ENCODE assay signal across 16 cellular contexts in genomic region chr6:146944809-146945208, GRCh38.
DNase-seq lines count a peak whose midpoint lies in the region; ATAC-seq, FAIRE-seq and TF ChIP-seq lines count a peak whose summit lies in the region.
"Had no signal": no experiment of that assay in that cellular context is flagged by ENCODE, and none has a peak within 500 bp of the region (broad histone marks: within the 10 kb centered on the region; RNA-seq: fewer than 3 reads in every experiment).

No MANE protein-coding gene starts in this region.

- TF ChIP-seq POLR2A in HepG2 (IDR thresholded peaks at IDR 0.05; ENCODE audit: insufficient read depth in 1 of 2, low read depth in 2 of 2, low read length in 2 of 2) (no peak), right lobe of liver (IDR thresholded peaks at IDR 0.05) (no peak)

- H3K9me3 Mint-ChIP-seq in chondrocyte (ENCODE audit: low read depth) = peaks cover 18% of the 10 kb centered on the region

- H3K4me2 ChIP-seq in HepG2 (ENCODE audit: low read depth, low read length) = no peak overlapping the region
- H3K4me2 ChIP-seq: BLaER1 treated with 17β-estradiol and CSF1 and Interleukin-3, amounts not matched to agents 10 nM and 100 nM had no signal

- H3K36me3 ChIP-seq in HepG2 (replicated peaks in 1 of 2; ENCODE audit: control insufficient read depth in 1 of 2, insufficient read depth in 2 of 2, low read length in 2 of 2) = no peaks in the 10 kb centered on the region
- H3K36me3 ChIP-seq in right lobe of liver = no peaks in the 10 kb centered on the region
- no peaks in the 10 kb centered on the region for H3K36me3 ChIP-seq in tibial artery
- H3K36me3 ChIP-seq: BLaER1 treated with 17β-estradiol and CSF1 and Interleukin-3, amounts not matched to agents 10 nM and 100 nM had no signal

- 35% methylated on average over 2 of the region's 2 CpGs for WGBS in HepG2 (ENCODE audit: low lambda C conversion rate)
- WGBS in right lobe of liver (ENCODE audit: insufficient coverage, low coverage, low lambda C conversion rate, missing lambda C conversion rate) = 79% methylated on average over 2 of the region's 2 CpGs

- POLR2A ChIA-PET in HepG2 (lab: Yijun Ruan, JAX) = no interaction called here

- H3K27ac ChIP-seq in HepG2 (ENCODE audit: extremely low read length, insufficient read depth, low read length) = no peak overlapping the region
- H3K27ac ChIP-seq in right lobe of liver = no peak overlapping the region
- no peak overlapping the region for H3K27ac ChIP-seq in tibial artery
- H3K27ac ChIP-seq: BLaER1 treated with 17β-estradiol and CSF1 and Interleukin-3, amounts not matched to agents 10 nM and 100 nM; GM23248 had no signal

- in situ Hi-C loops in HepG2 (cut with HindIII; ENCODE audit: extremely low pct_ligation_motif_present, low pct_unique_long_range_greater_than_20kb) = no loop called here

- no peak for FAIRE-seq in HepG2 (lab: Jason Lieb, UNC)
- FAIRE-seq: H54 had no signal

- no peak for TF ChIP-seq CTCF in HepG2 (CRISPR knock-in tag; IDR thresholded peaks at IDR 0.05)
- no peak for TF ChIP-seq CTCF in right lobe of liver (IDR thresholded peaks at IDR 0.05)
- peak; percentile 20 for TF ChIP-seq CTCF in chondrocyte (IDR thresholded peaks at IDR 0.05)
- no peak for TF ChIP-seq CTCF in tibial artery (IDR thresholded peaks at IDR 0.05)

- H4K20me1 ChIP-seq in HepG2 (ENCODE audit: insufficient read depth, low read length) = no peaks in the 10 kb centered on the region
- H4K20me1 ChIP-seq: BLaER1 treated with 17β-estradiol and CSF1 and Interleukin-3, amounts not matched to agents 10 nM and 100 nM had no signal

- DNase-seq in HepG2 (ENCODE audit: low spot score) = peak; percentile 38
- DNase-seq in right lobe of liver = no peak
- peak; percentile 48 for DNase-seq in RPMI7951 (ENCODE audit: low read depth)
- no peak for DNase-seq in chondrocyte (ENCODE audit: low spot score)
- no peak for DNase-seq in Ammon's horn (ENCODE audit: low spot score)
- DNase-seq in tibial artery = no peak
- no peak for DNase-seq in stimulated activated CD4-positive, alpha-beta T cell treated with anti-CD3 and anti-CD28 coated beads, Interleukin-2, amount 100 ng/mL, for 24 hours
- DNase-seq: 8988T; AML-193; Calu3; CD4-positive, CD25-positive, alpha-beta regulatory T cell; DMS 273 treated with DMSO at 0.1 percent for 48 hours; GM23248 had no signal

- ATAC-seq in HepG2 (no peak), right lobe of liver (no peak)
- ATAC-seq: HCT116 had no signal

- TF ChIP-seq EP300 in HepG2 (IDR thresholded peaks at IDR 0.05; ENCODE audit: low read depth in 2 of 2, low read length in 2 of 2) (no peak), HepG2 (CRISPR knock-in tag; IDR thresholded peaks at IDR 0.05; ENCODE audit: borderline replicate concordance) (no peak)

- no peak overlapping the region for H3K4me3 Mint-ChIP-seq in chondrocyte (ENCODE audit: unreplicated experiment)
- H3K4me3 Mint-ChIP-seq: CD4-positive, CD25-positive, alpha-beta regulatory T cell had no signal

- no peaks in the 10 kb centered on the region for H3K27me3 Mint-ChIP-seq in chondrocyte (ENCODE audit: low read depth)
- H3K27me3 Mint-ChIP-seq: CD4-positive, CD25-positive, alpha-beta regulatory T cell had no signal

- no peaks in the 10 kb centered on the region for H3K4me1 Mint-ChIP-seq in chondrocyte (ENCODE audit: low read depth)

- H3K4me3 ChIP-seq in HepG2 (replicated peaks in 1 of 3; ENCODE audit: insufficient read depth in 1 of 3, low read depth in 2 of 3, low read length in 3 of 3) = no peak overlapping the region
- no peak overlapping the region for H3K4me3 ChIP-seq in right lobe of liver
- no peak overlapping the region for H3K4me3 ChIP-seq in tibial artery
- H3K4me3 ChIP-seq: BLaER1 treated with 17β-estradiol and CSF1 and Interleukin-3, amounts not matched to agents 10 nM and 100 nM; GM23248 had no signal

- H3K27me3 ChIP-seq in HepG2 (ENCODE audit: control insufficient read depth in 1 of 2, insufficient read depth in 2 of 2, low read length in 2 of 2) (no peaks in the 10 kb centered on the region), right lobe of liver (no peaks in the 10 kb centered on the region), tibial artery (no peaks in the 10 kb centered on the region)
- H3K27me3 ChIP-seq: BLaER1 treated with 17β-estradiol and CSF1 and Interleukin-3, amounts not matched to agents 10 nM and 100 nM had no signal

- TF ChIP-seq RAD21 in HepG2 (CRISPR knock-in tag; IDR thresholded peaks at IDR 0.05) = no peak

- H3K79me2 ChIP-seq in HepG2 (ENCODE audit: insufficient read depth, low read length) = no peaks in the 10 kb centered on the region

- H2AFZ ChIP-seq in HepG2 (ENCODE audit: low read length) = no peak overlapping the region
- H2AFZ ChIP-seq: GM23248 had no signal

- peaks cover 4% of the 10 kb centered on the region for H3K36me3 Mint-ChIP-seq in chondrocyte (ENCODE audit: low read depth)
- H3K36me3 Mint-ChIP-seq: CD4-positive, CD25-positive, alpha-beta regulatory T cell had no signal

- CTCF ChIA-PET in HepG2 (lab: Yijun Ruan, JAX; ENCODE audit: low intra/inter-chr PET ratio, low total read pairs) = no interaction called here

- no peak overlapping the region for H3K27ac Mint-ChIP-seq in chondrocyte (ENCODE audit: unreplicated experiment)
- H3K27ac Mint-ChIP-seq: CD4-positive, CD25-positive, alpha-beta regulatory T cell had no signal

- H3K9ac ChIP-seq in HepG2 (ENCODE audit: insufficient read depth, low read depth, low read length) = no peak overlapping the region
- H3K9ac ChIP-seq: BLaER1 treated with 17β-estradiol and CSF1 and Interleukin-3, amounts not matched to agents 10 nM and 100 nM; GM23248 had no signal

- no peaks in the 10 kb centered on the region for H3K9me3 ChIP-seq in HepG2 (ENCODE audit: low read length)
- no peaks in the 10 kb centered on the region for H3K9me3 ChIP-seq in right lobe of liver
- H3K9me3 ChIP-seq in tibial artery = peaks cover 0 to 9% (median 4%) of the 10 kb centered on the region in 3 donors

- H3K4me1 ChIP-seq in HepG2 (ENCODE audit: insufficient read depth, low read length) (peaks cover 31% of the 10 kb centered on the region), right lobe of liver (no peaks in the 10 kb centered on the region), tibial artery (no peaks in the 10 kb centered on the region)

- intact Hi-C loops in HepG2 (cut with micrococcal nuclease; ENCODE audit: unreplicated experiment) = loop anchor here (1.0 kb wide), 1 partner anchor 257 kb away; no protein-coding TSS in a partner anchor
- intact Hi-C loops in right lobe of liver (cut with DNase I) = no loop called here
- intact Hi-C loops in tibial artery (cut with DNase I; ENCODE audit: low total_unique reads) = no loop called here

- BruUV-seq in HepG2 (replicated peaks; lab: Mats Ljungman, UMichigan) = no TSS peak

TF ChIP-seq in HepG2, 621 proteins besides CTCF, POLR2A, EP300 and RAD21:
- TF ChIP-seq ZNF788 (CRISPR knock-in tag; IDR thresholded peaks at IDR 0.05; ENCODE audit: borderline replicate concordance) (no peak), TBX2 (CRISPR knock-in tag; IDR thresholded peaks at IDR 0.05; ENCODE audit: borderline replicate concordance) (no peak), GATAD2A (CRISPR knock-in tag; IDR thresholded peaks at IDR 0.05) (peak; percentile 33; the same call in 1 of the 2 replicates), HMG20A (CRISPR knock-in tag; IDR thresholded peaks at IDR 0.05; ENCODE audit: borderline replicate concordance) (peak; percentile 29; the same call in 1 of the 2 replicates), RARA (CRISPR knock-in tag; IDR thresholded peaks at IDR 0.05) (0 out of 2 replicates have a peak, but pooled peaks have one; percentile 25), ARID5B (CRISPR knock-in tag; IDR thresholded peaks at IDR 0.05) (peak; percentile 41), BCL6 (CRISPR knock-in tag; IDR thresholded peaks at IDR 0.05) (peak; percentile 97), ZNF232 (CRISPR knock-in tag; IDR thresholded peaks at IDR 0.05; ENCODE audit: borderline replicate concordance) (no peak), IKZF1 (IDR thresholded peaks at IDR 0.05) (no peak), NFE2L2 (IDR thresholded peaks at IDR 0.05; ENCODE audit: low read length) (peak; percentile 33; the same call in 1 of the 2 replicates), SOX13 (IDR thresholded peaks at IDR 0.05) (no peak), SOX13 (CRISPR knock-in tag; conservative IDR thresholded peaks at IDR 0.05 in 1 of 2, IDR thresholded peaks at IDR 0.05 in 1 of 2) (peak in 1 of 2 experiments; percentile 34; a peak in 1 of 4 replicates)

Comparison
In these comparisons a context has a peak if more than half of its experiments do, and no peak if none do; other contexts are left out.
1. DNase-seq: peak in HepG2 (single experiment) and RPMI7951 (single experiment); none in right lobe of liver (0 of 3), chondrocyte (single experiment), Ammon's horn (single experiment), tibial artery (0 of 2) and stimulated activated CD4-positive, alpha-beta T cell treated with anti-CD3 and anti-CD28 coated beads, Interleukin-2, amount 100 ng/mL, for 24 hours (0 of 2).